In genomic region chr18:53025247-53025646, GRCh38 we compare ENCODE assay signal across 20 cellular contexts.
"Had no signal": no experiment of that assay in that cellular context is flagged by ENCODE, and none has a peak within 500 bp of the region (broad histone marks: within the 10 kb centered on the region; RNA-seq: fewer than 3 reads in every experiment).

No MANE protein-coding gene starts in this region.

- H3K4me1 ChIP-seq: heart right ventricle, left ventricle myocardium inferior, spleen, testis, vagina had no signal

- H3K36me3 ChIP-seq: heart right ventricle, left ventricle myocardium inferior, spleen, vagina had no signal

- DNase-seq: activated CD4-positive, alpha-beta memory T cell treated with anti-CD3 and anti-CD28 coated beads, Interleukin-2, amount 10 ng/mL, durations not matched to agents 7 days and 5 days; activated CD4-positive, alpha-beta T cell treated with anti-CD3 and anti-CD28 coated beads, Interleukin-2, amount 10 ng/mL, durations not matched to agents 24 days and 14 days; activated effector memory CD4-positive, alpha-beta T cell treated with Interleukin-2 at 50 U/mL for 16 hours; activated naive CD4-positive, alpha-beta T cell treated with anti-CD3 and anti-CD28 coated beads for 36 hours; activated naive CD8-positive, alpha-beta T cell treated with anti-CD3 and anti-CD28 coated beads, Interleukin-2, amount 10 ng/mL, durations not matched to agents 7 days and 5 days; activated T-cell treated with anti-CD3 and anti-CD28 coated beads, Interleukin-2, amount 50 U/mL, for 72 hours; amygdala; cerebellar nuclear complex; heart right ventricle; left ventricle myocardium inferior; mammary epithelial cell; natural killer cell; retina; spleen; stimulated activated CD4-positive, alpha-beta T cell treated with anti-CD3 and anti-CD28 coated beads, Interleukin-4, amount 100 ng/mL, for 1 hour; stimulated activated naive CD4-positive, alpha-beta T cell; testis had no signal

- H3K9me3 ChIP-seq: heart right ventricle, left ventricle myocardium inferior, spleen, testis, vagina had no signal

- H3K27me3 ChIP-seq: heart right ventricle, spleen, testis, vagina had no signal

- ATAC-seq: activated CD4-positive, CD25-positive, alpha-beta regulatory T cell treated with anti-CD3 and anti-CD28 coated beads, Interleukin-2, amount 50 U/mL, for 24 hours; activated T-cell treated with anti-CD3 and anti-CD28 coated beads, Interleukin-2, amount 50 U/mL, for 72 hours; heart right ventricle; natural killer cell had no signal

- H3K4me3 ChIP-seq: heart right ventricle, left ventricle myocardium inferior, spleen, testis, vagina had no signal

- H3K27ac ChIP-seq: epithelial cell of prostate, heart right ventricle, left ventricle myocardium inferior, spleen, testis, vagina had no signal
